Comparison of ENCODE assay signal across 8 cellular contexts in genomic region chr9:83979812-83980394, GRCh38. TPM values are rescaled to one million over a fixed set of nuclear protein-coding genes. Genes with fewer than 3 reads are reported as not detected.
DNase-seq lines count a peak whose midpoint lies in the region; ATAC-seq and TF ChIP-seq lines count a peak whose summit lies in the region.

TSS of gene HNRNPK (minus strand) at chr9:83980215. CDS start at chr9:83978252, 1,963 bp downstream.

- no peaks in the 10 kb centered on the region for H3K9me2 ChIP-seq in GM23338 (ENCODE audit: insufficient read depth)

- H3K27me3 ChIP-seq in GM23338 (ENCODE audit: insufficient read depth): no peaks in the 10 kb centered on the region

- H3F3A ChIP-seq in GM23338 (replicated peaks; ENCODE audit: low read depth): peaks cover 19% of the 10 kb centered on the region; the same call in 1 of the 2 replicates

- peaks cover 24% of the 10 kb centered on the region for H3K27me3 Mint-ChIP-seq in GM23338 (ENCODE audit: insufficient read depth, low read depth, poor library complexity)
- no peaks in the 10 kb centered on the region for H3K27me3 Mint-ChIP-seq in naive B cell

- H3K9me3 Mint-ChIP-seq in GM23338 (no peaks in the 10 kb centered on the region; the same call in 2 of the 3 replicates), naive B cell (peaks cover 0 to 4% (median 0%) of the 10 kb centered on the region in 7 donors)
- H3K9me3 Mint-ChIP-seq in stimulated activated effector memory CD8-positive, alpha-beta T cell treated with anti-CD3 and anti-CD28 coated beads, Interleukin-12 subunit alpha, Interleukin-12 subunit beta, amount 100 ng/mL, for 72 hours: no peaks in the 10 kb centered on the region

- H2AFZ ChIP-seq in GM23338: 0 out of 2 replicates have a peak within 1 kb of the TSS, but pooled peaks have one; percentile 57

- H3K4me3 Mint-ChIP-seq in GM23338 (peak within 1 kb of the TSS; percentile 95), naive B cell (peak within 1 kb of the TSS; percentile 94 to 100 (median 100))
- peak within 1 kb of the TSS; percentile 99 for H3K4me3 Mint-ChIP-seq in stimulated activated effector memory CD8-positive, alpha-beta T cell treated with anti-CD3 and anti-CD28 coated beads, Interleukin-12 subunit alpha, Interleukin-12 subunit beta, amount 100 ng/mL, for 72 hours

- DNase-seq in Daoy (ENCODE audit: low read depth): peak; percentile 99
- DNase-seq in GM23338 (ENCODE audit: low spot score): peak; percentile 99
- peak; percentile 87 to 88 for DNase-seq in Kasumi-1 (lab: John Stamatoyannopoulos, UW)
- DNase-seq in RKO (ENCODE audit: low spot score): peak; percentile 95
- DNase-seq in activated T-helper 1 cell treated with anti-CD3 and anti-CD28 coated beads, Interleukin-2, amount 50 U/mL, for 16 hours (ENCODE audit: low read depth in 1 of 2, low spot score in 1 of 2): peak; percentile 99
- DNase-seq in fibroblast of gingiva (ENCODE audit: low read depth): peak; percentile 99
- peak; percentile 99 for DNase-seq in naive B cell
- DNase-seq in stimulated activated effector memory CD8-positive, alpha-beta T cell treated with anti-CD3 and anti-CD28 coated beads, Interleukin-12 subunit alpha, Interleukin-12 subunit beta, amount 100 ng/mL, for 72 hours (ENCODE audit: low spot score in 2 of 2): peak; percentile 99 to 100

- H3K4me1 Mint-ChIP-seq in GM23338 (peaks cover 39% of the 10 kb centered on the region), naive B cell (peaks cover 40 to 58% (median 52%) of the 10 kb centered on the region in 3 donors)
- H3K4me1 Mint-ChIP-seq in stimulated activated effector memory CD8-positive, alpha-beta T cell treated with anti-CD3 and anti-CD28 coated beads, Interleukin-12 subunit alpha, Interleukin-12 subunit beta, amount 100 ng/mL, for 72 hours: peaks cover 36% of the 10 kb centered on the region

- H3K4me1 ChIP-seq in GM23338 (ENCODE audit: insufficient read depth): peaks cover 28% of the 10 kb centered on the region

- peaks cover 48% of the 10 kb centered on the region for H4K20me1 ChIP-seq in GM23338 (replicated peaks; ENCODE audit: insufficient read depth)

- H3K36me3 ChIP-seq in GM23338 (ENCODE audit: insufficient read depth): peaks cover 32% of the 10 kb centered on the region

- peak within 1 kb of the TSS; percentile 99 for H3K27ac ChIP-seq in GM23338 (ENCODE audit: low read depth)

- H3K36me3 Mint-ChIP-seq in GM23338 (ENCODE audit: low read depth) (peaks cover 52% of the 10 kb centered on the region), naive B cell (peaks cover 14 to 19% of the 10 kb centered on the region in 2 donors)
- H3K36me3 Mint-ChIP-seq in stimulated activated effector memory CD8-positive, alpha-beta T cell treated with anti-CD3 and anti-CD28 coated beads, Interleukin-12 subunit alpha, Interleukin-12 subunit beta, amount 100 ng/mL, for 72 hours: peaks cover 69% of the 10 kb centered on the region

- H3K27ac Mint-ChIP-seq in GM23338: peak within 1 kb of the TSS; percentile 100
- H3K27ac Mint-ChIP-seq in naive B cell: peak within 1 kb of the TSS; percentile 99 to 100 (median 100)
- H3K27ac Mint-ChIP-seq in stimulated activated effector memory CD8-positive, alpha-beta T cell treated with anti-CD3 and anti-CD28 coated beads, Interleukin-12 subunit alpha, Interleukin-12 subunit beta, amount 100 ng/mL, for 72 hours: peak within 1 kb of the TSS; percentile 100

- peak within 1 kb of the TSS; percentile 83 for H3K4me3 ChIP-seq in GM23338

- peak; percentile 82 for ATAC-seq in GM23338
- peak; percentile 79 to 80 for ATAC-seq in naive B cell (ENCODE audit: low read depth in 2 of 2)
- ATAC-seq in stimulated activated effector memory CD8-positive, alpha-beta T cell treated with anti-CD3 and anti-CD28 coated beads, Interleukin-12 subunit alpha, Interleukin-12 subunit beta, amount 100 ng/mL, for 72 hours: peak; percentile 91

- H3K79me2 ChIP-seq in GM23338 (replicated peaks; ENCODE audit: insufficient read depth): peaks cover 92% of the 10 kb centered on the region

- TF ChIP-seq CTCF in GM23338 (conservative IDR thresholded peaks at IDR 0.05; ENCODE audit: low read depth in 2 of 2): no peak

- H3K4me2 ChIP-seq in GM23338: peak within 1 kb of the TSS; percentile 86

TF ChIP-seq in GM23338, 12 proteins besides CTCF, POLR2A, EP300 and RAD21 (continues in another document):
- TF ChIP-seq ZNF114 (CRISPR knock-in tag; IDR thresholded peaks at IDR 0.05): no peak
- TF ChIP-seq JUNB (IDR thresholded peaks at IDR 0.05; ENCODE audit: unreplicated experiment): no peak
- TF ChIP-seq REST (IDR thresholded peaks at IDR 0.05; ENCODE audit: unreplicated experiment): no peak
- peak; percentile 70 for TF ChIP-seq POLR2AphosphoS5 (IDR thresholded peaks at IDR 0.05; ENCODE audit: low read depth)
- TF ChIP-seq CREB1 (CRISPR knock-in tag; IDR thresholded peaks at IDR 0.05; ENCODE audit: low read depth): peak; percentile 90
- no peak for TF ChIP-seq EZH2 (IDR thresholded peaks at IDR 0.05; ENCODE audit: low read depth, unreplicated experiment)

RNA-seq across cellular contexts. Expression of gene HNRNPK, which starts in this region (rescaled TPM):
- 597 and 602 TPM in 2 replicates for total RNA-seq in Daoy (2014; rRNA removed; shearing (Covaris generic))
- 918 and 1,083 TPM in 2 replicates for total RNA-seq in GM23338 (2014; rRNA removed; shearing (Covaris generic))
- polyA plus RNA-seq in GM23338 (2016; fragmentation: Nextera tagmentation; extraction: Ambion mirVana) (403 and 417 TPM in 2 replicates), naive B cell (ENCODE audit: low read depth in 6 of 6) (1,000 to 10,000 TPM in 4 of 6 donors, 100 to 1,000 TPM in 2; 981 to 1,356 (median 1,024) TPM)

Comparison
In these comparisons a context has a peak if more than half of its experiments do, and no peak if none do; other contexts are left out.
1. Peak in every context shown above with its lines: DNase-seq, ATAC-seq, H3K4me3 ChIP-seq and H3K27ac ChIP-seq.